Comparison of ENCODE assay signal across 27 cellular contexts in genomic region chr12:78981-79380, GRCh38. TPM values are rescaled to one million over a fixed set of nuclear protein-coding genes. Genes with fewer than 3 reads are reported as not detected.
DNase-seq lines count a peak whose midpoint lies in the region; ATAC-seq and TF ChIP-seq lines count a peak whose summit lies in the region.
"Had no signal": no experiment of that assay in that cellular context is flagged by ENCODE, and none has a peak within 500 bp of the region (broad histone marks: within the 10 kb centered on the region; RNA-seq: fewer than 3 reads in every experiment).

No MANE protein-coding gene starts in this region.

- H3K4me1 Mint-ChIP-seq in glutamatergic neuron (ENCODE audit: low read depth, unreplicated experiment) (peaks cover 12% of the 10 kb centered on the region), type B pancreatic cell (ENCODE audit: unreplicated experiment) (no peaks in the 10 kb centered on the region)
- H3K4me1 Mint-ChIP-seq: B cell had no signal

- TF ChIP-seq CTCF in glutamatergic neuron (IDR thresholded peaks at IDR 0.05; ENCODE audit: partially characterized antibody, unreplicated experiment) (no peak), type B pancreatic cell (conservative IDR thresholded peaks at IDR 0.05) (no peak)

- no peak overlapping the region for H3K27ac Mint-ChIP-seq in glutamatergic neuron (ENCODE audit: unreplicated experiment)
- H3K27ac Mint-ChIP-seq in type B pancreatic cell, result no peak overlapping the region
- H3K27ac Mint-ChIP-seq: B cell; CD8-positive, alpha-beta memory T cell had no signal

- no peak for ATAC-seq in left colon
- ATAC-seq: Right ventricle myocardium inferior had no signal

- H3K4me3 Mint-ChIP-seq in glutamatergic neuron (ENCODE audit: unreplicated experiment), result peak overlapping the region; percentile 52
- H3K4me3 Mint-ChIP-seq in type B pancreatic cell, result peak overlapping the region; percentile 31
- H3K4me3 Mint-ChIP-seq: B cell had no signal

- H3K9me3 Mint-ChIP-seq in glutamatergic neuron (ENCODE audit: unreplicated experiment) (peaks cover 8% of the 10 kb centered on the region), type B pancreatic cell (no peaks in the 10 kb centered on the region)

- H3K36me3 Mint-ChIP-seq in glutamatergic neuron (ENCODE audit: unreplicated experiment), result no peaks in the 10 kb centered on the region
- no peaks in the 10 kb centered on the region for H3K36me3 Mint-ChIP-seq in type B pancreatic cell
- H3K36me3 Mint-ChIP-seq: CD8-positive, alpha-beta memory T cell had no signal

- H3K27me3 Mint-ChIP-seq in glutamatergic neuron (ENCODE audit: unreplicated experiment), result peaks cover 26% of the 10 kb centered on the region
- H3K27me3 Mint-ChIP-seq in type B pancreatic cell, result peaks cover 88% of the 10 kb centered on the region

- intact Hi-C loops in left colon (cut with DNase I, micrococcal nuclease), result no loop called here

- peak; percentile 35 for DNase-seq in DMS53 (lab: John Stamatoyannopoulos, UW)
- no peak for DNase-seq in DMS53 treated with DMSO at 0.1 percent for 48 hours (lab: John Stamatoyannopoulos, UW; ENCODE audit: unreplicated experiment)
- peak; percentile 63 for DNase-seq in NCI-H69 (lab: John Stamatoyannopoulos, UW)
- no peak for DNase-seq in glutamatergic neuron
- DNase-seq in type B pancreatic cell (ENCODE audit: extremely low spot score, unreplicated experiment), result no peak
- no peak for DNase-seq in left colon
- no peak for DNase-seq in stimulated activated CD4-positive, alpha-beta T cell treated with anti-CD3 and anti-CD28 coated beads, Interleukin-15, amount 100 ng/mL, for 24 hours
- DNase-seq: Calu3; CD8-positive, alpha-beta memory T cell; H7; KBM-7; MV-4-11; NCI-H1105; NCI-H1436 treated with DMSO at 0.1 percent for 48 hours; NCI-H187 treated with DMSO at 0.1 percent for 48 hours; NCI-H2171 treated with DMSO at 0.1 percent for 48 hours; NCI-H345; NCI-H524; NCI-H774; PC-9; SJCRH30 had no signal

RNA-seq across cellular contexts. Expression of gene IQSEC3, which starts 12.4 kb away (rescaled TPM):
- total RNA-seq in glutamatergic neuron (ENCODE audit: unreplicated experiment), result 41.4 TPM
- total RNA-seq in type B pancreatic cell (ENCODE audit: low replicate concordance), result 3.7 and 4.2 TPM in 2 replicates
- total RNA-seq in left colon, result under 1 TPM; 0.03 to 0.98 TPM
- total RNA-seq: Calu3, G401, LHCN-M2, MCF 10A, PC-9, RPMI7951, SJCRH30 had no signal

Comparison
In these comparisons a context has a peak if more than half of its experiments do, and no peak if none do; other contexts are left out.
1. DNase-seq: peak in DMS53 (single experiment) and NCI-H69 (single experiment); none in DMS53 treated with DMSO at 0.1 percent for 48 hours (single experiment), glutamatergic neuron (single experiment), type B pancreatic cell (single experiment), left colon (0 of 2) and stimulated activated CD4-positive, alpha-beta T cell treated with anti-CD3 and anti-CD28 coated beads, Interleukin-15, amount 100 ng/mL, for 24 hours (single experiment).